ENCODE assay signal across 2 cellular contexts in genomic region chr7:51316666-51317581, GRCh38.
TF ChIP-seq lines count a peak whose summit lies in the region.

Gene COBL (minus strand): TSS chr7:51316809. CDS start chr7:51316633, 176 bp downstream.

TF ChIP-seq in IMR-90, 13 proteins besides CTCF, POLR2A, EP300 and RAD21:
- no peak for TF ChIP-seq CEBPB (IDR thresholded peaks at IDR 0.05; ENCODE audit: low read depth, low read length)
- TF ChIP-seq BHLHE40 (IDR thresholded peaks at IDR 0.05; ENCODE audit: low read depth, low read length): no peak
- TF ChIP-seq, protein P1, sequence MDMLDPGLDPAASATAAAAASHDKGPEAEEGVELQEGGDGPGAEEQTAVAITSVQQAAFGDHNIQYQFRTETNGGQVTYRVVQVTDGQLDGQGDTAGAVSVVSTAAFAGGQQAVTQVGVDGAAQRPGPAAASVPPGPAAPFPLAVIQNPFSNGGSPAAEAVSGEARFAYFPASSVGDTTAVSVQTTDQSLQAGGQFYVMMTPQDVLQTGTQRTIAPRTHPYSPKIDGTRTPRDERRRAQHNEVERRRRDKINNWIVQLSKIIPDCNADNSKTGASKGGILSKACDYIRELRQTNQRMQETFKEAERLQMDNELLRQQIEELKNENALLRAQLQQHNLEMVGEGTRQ (IDR thresholded peaks at IDR 0.05; ENCODE audit: low read depth, low read length): no peak
- no peak for TF ChIP-seq RFX5 (IDR thresholded peaks at IDR 0.05; ENCODE audit: low read depth, low read length)
- no peak for TF ChIP-seq MXI1 (IDR thresholded peaks at IDR 0.05; ENCODE audit: borderline replicate concordance, low read depth, low read length)
- no peak for TF ChIP-seq FOS (IDR thresholded peaks at IDR 0.05; ENCODE audit: low read depth, low read length)
- TF ChIP-seq NFE2L2 (IDR thresholded peaks at IDR 0.05; ENCODE audit: low read depth, low read length): no peak
- no peak for TF ChIP-seq MAZ (IDR thresholded peaks at IDR 0.05; ENCODE audit: borderline replicate concordance, low read depth, low read length)
- TF ChIP-seq MAFK (IDR thresholded peaks at IDR 0.05; ENCODE audit: low read depth, low read length): no peak
- no peak for TF ChIP-seq ELK1 (IDR thresholded peaks at IDR 0.05; ENCODE audit: borderline replicate concordance, low read depth, low read length)
- no peak for TF ChIP-seq RCOR1 (IDR thresholded peaks at IDR 0.05; ENCODE audit: insufficient replicate concordance, low read length)
- TF ChIP-seq CHD1 (IDR thresholded peaks at IDR 0.05; ENCODE audit: low read depth, low read length): no peak
- TF ChIP-seq SMC3 (IDR thresholded peaks at IDR 0.05; ENCODE audit: low read depth, low read length): no peak

TF ChIP-seq in HepG2, 621 proteins besides CTCF, POLR2A, EP300 and RAD21 (continues in another document):
- no peak for TF ChIP-seq TCF12 (IDR thresholded peaks at IDR 0.05)
- no peak for TF ChIP-seq TCF12 (CRISPR knock-in tag; IDR thresholded peaks at IDR 0.05)
- no peak for TF ChIP-seq KLF13 (CRISPR knock-in tag; IDR thresholded peaks at IDR 0.05)
- TF ChIP-seq KAT2B (IDR thresholded peaks at IDR 0.05; ENCODE audit: borderline replicate concordance, low read depth, low read length): no peak
- peak; percentile 47; the same call in 1 of the 2 replicates for TF ChIP-seq RBFOX2 (IDR thresholded peaks at IDR 0.05; ENCODE audit: low read depth, low read length)
- TF ChIP-seq ZFY (CRISPR knock-in tag; IDR thresholded peaks at IDR 0.05): peak; percentile 18; the same call in 1 of the 2 replicates
- TF ChIP-seq, protein P2, sequence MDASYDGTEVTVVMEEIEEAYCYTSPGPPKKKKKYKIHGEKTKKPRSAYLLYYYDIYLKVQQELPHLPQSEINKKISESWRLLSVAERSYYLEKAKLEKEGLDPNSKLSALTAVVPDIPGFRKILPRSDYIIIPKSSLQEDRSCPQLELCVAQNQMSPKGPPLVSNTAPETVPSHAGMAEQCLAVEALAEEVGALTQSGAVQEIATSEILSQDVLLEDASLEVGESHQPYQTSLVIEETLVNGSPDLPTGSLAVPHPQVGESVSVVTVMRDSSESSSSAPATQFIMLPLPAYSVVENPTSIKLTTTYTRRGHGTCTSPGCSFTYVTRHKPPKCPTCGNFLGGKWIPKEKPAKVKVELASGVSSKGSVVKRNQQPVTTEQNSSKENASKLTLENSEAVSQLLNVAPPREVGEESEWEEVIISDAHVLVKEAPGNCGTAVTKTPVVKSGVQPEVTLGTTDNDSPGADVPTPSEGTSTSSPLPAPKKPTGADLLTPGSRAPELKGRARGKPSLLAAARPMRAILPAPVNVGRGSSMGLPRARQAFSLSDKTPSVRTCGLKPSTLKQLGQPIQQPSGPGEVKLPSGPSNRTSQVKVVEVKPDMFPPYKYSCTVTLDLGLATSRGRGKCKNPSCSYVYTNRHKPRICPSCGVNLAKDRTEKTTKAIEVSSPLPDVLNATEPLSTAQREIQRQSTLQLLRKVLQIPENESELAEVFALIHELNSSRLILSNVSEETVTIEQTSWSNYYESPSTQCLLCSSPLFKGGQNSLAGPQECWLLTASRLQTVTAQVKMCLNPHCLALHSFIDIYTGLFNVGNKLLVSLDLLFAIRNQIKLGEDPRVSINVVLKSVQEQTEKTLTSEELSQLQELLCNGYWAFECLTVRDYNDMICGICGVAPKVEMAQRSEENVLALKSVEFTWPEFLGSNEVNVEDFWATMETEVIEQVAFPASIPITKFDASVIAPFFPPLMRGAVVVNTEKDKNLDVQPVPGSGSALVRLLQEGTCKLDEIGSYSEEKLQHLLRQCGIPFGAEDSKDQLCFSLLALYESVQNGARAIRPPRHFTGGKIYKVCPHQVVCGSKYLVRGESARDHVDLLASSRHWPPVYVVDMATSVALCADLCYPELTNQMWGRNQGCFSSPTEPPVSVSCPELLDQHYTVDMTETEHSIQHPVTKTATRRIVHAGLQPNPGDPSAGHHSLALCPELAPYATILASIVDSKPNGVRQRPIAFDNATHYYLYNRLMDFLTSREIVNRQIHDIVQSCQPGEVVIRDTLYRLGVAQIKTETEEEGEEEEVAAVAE (CRISPR knock-in tag; IDR thresholded peaks at IDR 0.05; ENCODE audit: borderline replicate concordance): no peak
- TF ChIP-seq YEATS4 (CRISPR knock-in tag; IDR thresholded peaks at IDR 0.05; ENCODE audit: borderline replicate concordance): peak; percentile 24; the same call in 1 of the 2 replicates
- TF ChIP-seq PRPF4 (IDR thresholded peaks at IDR 0.05; ENCODE audit: low read depth, low read length, poor library complexity, severe bottlenecking): no peak
- TF ChIP-seq, protein P3, sequence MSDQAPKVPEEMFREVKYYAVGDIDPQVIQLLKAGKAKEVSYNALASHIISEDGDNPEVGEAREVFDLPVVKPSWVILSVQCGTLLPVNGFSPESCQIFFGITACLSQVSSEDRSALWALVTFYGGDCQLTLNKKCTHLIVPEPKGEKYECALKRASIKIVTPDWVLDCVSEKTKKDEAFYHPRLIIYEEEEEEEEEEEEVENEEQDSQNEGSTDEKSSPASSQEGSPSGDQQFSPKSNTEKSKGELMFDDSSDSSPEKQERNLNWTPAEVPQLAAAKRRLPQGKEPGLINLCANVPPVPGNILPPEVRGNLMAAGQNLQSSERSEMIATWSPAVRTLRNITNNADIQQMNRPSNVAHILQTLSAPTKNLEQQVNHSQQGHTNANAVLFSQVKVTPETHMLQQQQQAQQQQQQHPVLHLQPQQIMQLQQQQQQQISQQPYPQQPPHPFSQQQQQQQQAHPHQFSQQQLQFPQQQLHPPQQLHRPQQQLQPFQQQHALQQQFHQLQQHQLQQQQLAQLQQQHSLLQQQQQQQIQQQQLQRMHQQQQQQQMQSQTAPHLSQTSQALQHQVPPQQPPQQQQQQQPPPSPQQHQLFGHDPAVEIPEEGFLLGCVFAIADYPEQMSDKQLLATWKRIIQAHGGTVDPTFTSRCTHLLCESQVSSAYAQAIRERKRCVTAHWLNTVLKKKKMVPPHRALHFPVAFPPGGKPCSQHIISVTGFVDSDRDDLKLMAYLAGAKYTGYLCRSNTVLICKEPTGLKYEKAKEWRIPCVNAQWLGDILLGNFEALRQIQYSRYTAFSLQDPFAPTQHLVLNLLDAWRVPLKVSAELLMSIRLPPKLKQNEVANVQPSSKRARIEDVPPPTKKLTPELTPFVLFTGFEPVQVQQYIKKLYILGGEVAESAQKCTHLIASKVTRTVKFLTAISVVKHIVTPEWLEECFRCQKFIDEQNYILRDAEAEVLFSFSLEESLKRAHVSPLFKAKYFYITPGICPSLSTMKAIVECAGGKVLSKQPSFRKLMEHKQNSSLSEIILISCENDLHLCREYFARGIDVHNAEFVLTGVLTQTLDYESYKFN (CRISPR knock-in tag; conservative IDR thresholded peaks at IDR 0.05): 0 out of 2 replicates have a peak, but pooled peaks have one; percentile 27
- TF ChIP-seq AHDC1 (CRISPR knock-in tag; IDR thresholded peaks at IDR 0.05; ENCODE audit: borderline replicate concordance): no peak
- no peak for TF ChIP-seq IRF1 (CRISPR knock-in tag; IDR thresholded peaks at IDR 0.05; ENCODE audit: low read depth)
- 0 out of 2 replicates have a peak, but pooled peaks have one; percentile 18 for TF ChIP-seq BORCS8-MEF2B (CRISPR knock-in tag; IDR thresholded peaks at IDR 0.05)
- TF ChIP-seq ZNF577 (CRISPR knock-in tag; IDR thresholded peaks at IDR 0.05; ENCODE audit: borderline replicate concordance, low read depth): no peak
- TF ChIP-seq NKX3-1 (CRISPR knock-in tag; IDR thresholded peaks at IDR 0.05): no peak
- no peak for TF ChIP-seq ZNF34 (CRISPR knock-in tag; IDR thresholded peaks at IDR 0.05; ENCODE audit: borderline replicate concordance)
- TF ChIP-seq ZNF431 (CRISPR knock-in tag; IDR thresholded peaks at IDR 0.05; ENCODE audit: borderline replicate concordance, low read depth): 0 out of 2 replicates have a peak, but pooled peaks have one; percentile 52
- no peak for TF ChIP-seq IRF2 (CRISPR knock-in tag; IDR thresholded peaks at IDR 0.05)
- TF ChIP-seq SMAD9 (CRISPR knock-in tag; IDR thresholded peaks at IDR 0.05): no peak
- no peak for TF ChIP-seq ZFP37 (CRISPR knock-in tag; IDR thresholded peaks at IDR 0.05; ENCODE audit: borderline replicate concordance)
- TF ChIP-seq SMYD3 (CRISPR knock-in tag; IDR thresholded peaks at IDR 0.05): no peak
- TF ChIP-seq HMG20A (CRISPR knock-in tag; IDR thresholded peaks at IDR 0.05; ENCODE audit: borderline replicate concordance): no peak
- no peak for TF ChIP-seq RBM39 (IDR thresholded peaks at IDR 0.05; ENCODE audit: low read depth, low read length, poor library complexity, severe bottlenecking)
- no peak for TF ChIP-seq ZNF3 (CRISPR knock-in tag; IDR thresholded peaks at IDR 0.05)
- TF ChIP-seq PHF8 (CRISPR knock-in tag; IDR thresholded peaks at IDR 0.05): peak; percentile 40
- TF ChIP-seq AGO1 (IDR thresholded peaks at IDR 0.05; ENCODE audit: low read depth, low read length, poor library complexity, severe bottlenecking): no peak
- no peak for TF ChIP-seq ZNF142 (CRISPR knock-in tag; IDR thresholded peaks at IDR 0.05)
- TF ChIP-seq, protein P4, sequence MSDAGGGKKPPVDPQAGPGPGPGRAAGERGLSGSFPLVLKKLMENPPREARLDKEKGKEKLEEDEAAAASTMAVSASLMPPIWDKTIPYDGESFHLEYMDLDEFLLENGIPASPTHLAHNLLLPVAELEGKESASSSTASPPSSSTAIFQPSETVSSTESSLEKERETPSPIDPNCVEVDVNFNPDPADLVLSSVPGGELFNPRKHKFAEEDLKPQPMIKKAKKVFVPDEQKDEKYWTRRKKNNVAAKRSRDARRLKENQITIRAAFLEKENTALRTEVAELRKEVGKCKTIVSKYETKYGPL (CRISPR knock-in tag; IDR thresholded peaks at IDR 0.05): no peak
- peak; percentile 52; the same call in 1 of the 2 replicates for TF ChIP-seq ZNF556 (CRISPR knock-in tag; IDR thresholded peaks at IDR 0.05; ENCODE audit: borderline replicate concordance)
- no peak for TF ChIP-seq ZNF251 (CRISPR knock-in tag; IDR thresholded peaks at IDR 0.05)
